9 cellular contexts compared by ENCODE assay signal in the genomic region with DNA sequence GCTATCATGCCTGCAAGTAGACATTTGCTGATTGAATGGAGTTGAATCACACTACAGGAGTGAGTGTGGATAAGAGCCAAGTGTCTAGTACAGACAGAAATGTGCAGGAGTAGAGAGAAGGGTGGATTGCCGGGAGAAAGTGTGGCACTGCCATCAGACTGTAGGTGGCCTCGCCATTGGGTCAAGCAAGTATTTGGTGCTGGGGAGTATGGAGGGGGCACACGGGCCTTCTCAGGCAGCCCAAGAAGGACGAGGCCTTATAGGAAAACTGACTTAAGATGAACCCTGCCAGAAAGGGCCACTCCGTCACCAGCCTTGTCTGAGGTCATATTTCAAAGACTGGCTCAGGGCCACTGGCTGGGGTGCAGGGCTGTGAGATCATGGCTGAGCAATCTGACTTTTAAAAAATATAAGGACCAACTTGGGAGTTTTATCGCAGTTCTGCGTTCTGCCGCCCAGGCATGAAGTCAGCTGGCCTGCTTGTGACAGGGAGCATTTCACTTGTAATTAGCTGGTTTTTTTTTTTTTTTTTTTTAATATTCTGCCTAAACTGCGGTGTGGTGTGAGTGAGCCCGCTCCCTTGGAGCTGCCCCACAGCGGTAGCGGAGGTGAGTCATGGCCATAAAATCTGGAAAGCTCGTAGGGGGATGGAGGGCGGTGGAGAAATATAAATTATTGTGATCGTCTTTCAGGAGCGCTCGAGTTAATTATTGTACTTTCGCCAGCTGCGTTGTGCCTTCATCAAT.
DNase-seq lines count a peak whose midpoint lies in the region; ATAC-seq, FAIRE-seq and TF ChIP-seq lines count a peak whose summit lies in the region.
"Had no signal": no experiment of that assay in that cellular context is flagged by ENCODE, and none has a peak within 500 bp of the region (broad histone marks: within the 10 kb centered on the region; RNA-seq: fewer than 3 reads in every experiment).

No MANE protein-coding gene starts in this region.

- H3K36me3 ChIP-seq in bronchial epithelial cell (ENCODE audit: control insufficient read depth, insufficient read depth, low read length) (no peaks in the 10 kb centered on the region), mucosa of descending colon (ENCODE audit: low read depth) (no peaks in the 10 kb centered on the region)
- H3K36me3 ChIP-seq: thyroid gland had no signal

- ATAC-seq in mucosa of descending colon (peak; percentile 90), GM19397 (IDR thresholded peaks at IDR 0.05; ENCODE audit: unreplicated experiment) (no peak)

- peak; percentile 22 for TF ChIP-seq CTCF in bronchial epithelial cell (IDR thresholded peaks at IDR 0.05; ENCODE audit: insufficient read depth, low read length, severe bottlenecking)
- no peak for TF ChIP-seq CTCF in mucosa of descending colon (IDR thresholded peaks at IDR 0.05)

- intact Hi-C loops in mucosa of descending colon (cut with DNase I, micrococcal nuclease) = loop anchor here in 1 of 2 donors (10.0 kb wide), 1 partner anchor 573 kb away; a partner anchor contains a TSS

- H3K4me1 ChIP-seq in mucosa of descending colon (ENCODE audit: low read depth) = peaks cover 6% of the 10 kb centered on the region
- H3K4me1 ChIP-seq: thyroid gland had no signal

- H3K4me3 ChIP-seq in bronchial epithelial cell (ENCODE audit: low read depth, low read length) = peak overlapping the region; percentile 32
- no peak overlapping the region for H3K4me3 ChIP-seq in mucosa of descending colon
- H3K4me3 ChIP-seq: thyroid gland had no signal

- peak; percentile 90 for DNase-seq in COLO668 (lab: John Stamatoyannopoulos, UW; ENCODE audit: unreplicated experiment)
- DNase-seq in NCI-H2029 (lab: John Stamatoyannopoulos, UW) = peak; percentile 59
- DNase-seq in bronchial epithelial cell (ENCODE audit: low read depth) = peak; percentile 86
- peak; percentile 20 to 47 (median 42) for DNase-seq in mucosa of descending colon
- no peak for DNase-seq in stimulated activated CD4-positive, alpha-beta T cell treated with anti-CD3 and anti-CD28 coated beads, Interleukin-4, amount 100 ng/mL, for 24 hours
- DNase-seq in NCI-H187 (lab: John Stamatoyannopoulos, UW) = no peak
- DNase-seq in activated naive CD4-positive, alpha-beta T cell treated with Interleukin-2 at 50 U/mL for 16 hours = no peak
- DNase-seq: thyroid gland had no signal

- no peaks in the 10 kb centered on the region for H3K9me3 ChIP-seq in mucosa of descending colon
- H3K9me3 ChIP-seq: thyroid gland had no signal

- FAIRE-seq in bronchial epithelial cell (lab: Jason Lieb, UNC) = no peak

- H3K27me3 ChIP-seq in bronchial epithelial cell (ENCODE audit: control insufficient read depth, insufficient read depth, low read length) = no peaks in the 10 kb centered on the region
- H3K27me3 ChIP-seq: thyroid gland had no signal

Comparison
In these comparisons a context has a peak if more than half of its experiments do, and no peak if none do; other contexts are left out.
1. DNase-seq: peak in COLO668 (single experiment), NCI-H2029 (single experiment), bronchial epithelial cell (single experiment) and mucosa of descending colon (3 of 3); none in stimulated activated CD4-positive, alpha-beta T cell treated with anti-CD3 and anti-CD28 coated beads, Interleukin-4, amount 100 ng/mL, for 24 hours (single experiment), NCI-H187 (0 of 2) and activated naive CD4-positive, alpha-beta T cell treated with Interleukin-2 at 50 U/mL for 16 hours (single experiment).